Comparison of ENCODE assay signal across 9 cellular contexts in genomic region chr7:25952277-25953057, GRCh38.
DNase-seq lines count a peak whose midpoint lies in the region; TF ChIP-seq lines count a peak whose summit lies in the region.
"Had no signal": no experiment of that assay in that cellular context is flagged by ENCODE, and none has a peak within 500 bp of the region (broad histone marks: within the 10 kb centered on the region; RNA-seq: fewer than 3 reads in every experiment).

No MANE protein-coding gene starts in this region.

- no peak for TF ChIP-seq POLR2A in transverse colon (IDR thresholded peaks at IDR 0.05)

- 79 to 84% methylated on average over 4 to 18 of the region's 18 CpGs for WGBS in transverse colon (ENCODE audit: low coverage in 1 of 2), 2 donors

- CTCF ChIA-PET in activated naive CD4-positive, alpha-beta T cell treated with anti-CD3 and anti-CD28 coated beads, Interleukin-2, amount 10 ng/mL, durations not matched to agents 7 days and 5 days (lab: Charles Lee), result no interaction called here

- no peak for DNase-seq in activated naive CD4-positive, alpha-beta T cell treated with anti-CD3 and anti-CD28 coated beads, Interleukin-2, amount 10 ng/mL, durations not matched to agents 7 days and 5 days
- no peak for DNase-seq in activated naive CD4-positive, alpha-beta T cell treated with anti-CD3 and anti-CD28 coated beads, Interleukin-2, amount 50 U/mL, for 16 hours
- DNase-seq in NCI-H774 (lab: John Stamatoyannopoulos, UW), result peak; percentile 32
- DNase-seq in transverse colon, result no peak
- DNase-seq in superior temporal gyrus (ENCODE audit: extremely low spot score), result no peak
- no peak for DNase-seq in NCI-H524 treated with DMSO at 0.1 percent for 48 hours (lab: John Stamatoyannopoulos, UW)
- DNase-seq in putamen (ENCODE audit: low spot score), result no peak
- DNase-seq: stimulated activated CD4-positive, alpha-beta T cell treated with anti-CD3 and anti-CD28 coated beads, Interleukin-15, amount 100 ng/mL, for 24 hours had no signal

- TF ChIP-seq EP300 in transverse colon (IDR thresholded peaks at IDR 0.05; ENCODE audit: low read depth), result no peak

- H3K27me3 Mint-ChIP-seq in activated naive CD4-positive, alpha-beta T cell treated with anti-CD3 and anti-CD28 coated beads, Interleukin-2, amount 10 ng/mL, durations not matched to agents 7 days and 5 days, result peaks cover 47% of the 10 kb centered on the region

- H3K4me3 ChIP-seq in iPS-18c (ENCODE audit: insufficient read depth, low read depth, low read length), result peak overlapping the region; percentile 12; the same call in 1 of the 2 replicates
- H3K4me3 ChIP-seq in transverse colon, result peak overlapping the region in 1 of 4 donors; percentile 64

- in situ Hi-C loops in transverse colon (cut with MboI; ENCODE audit: low pct_ligation_motif_present in 1 of 4, low pct_unique_long_range_greater_than_20kb in 1 of 4, low sequenced_read_pairs in 3 of 4), result no loop called here

- intact Hi-C loops in transverse colon (cut with DNase I; ENCODE audit: low total_unique reads), result no loop called here

- no peak for TF ChIP-seq CTCF in transverse colon (IDR thresholded peaks at IDR 0.05)

- H3K36me3 ChIP-seq in transverse colon, result no peaks in the 10 kb centered on the region

- peaks cover 9 to 28% (median 18%) of the 10 kb centered on the region in 4 donors for H3K4me1 ChIP-seq in transverse colon

- H3K27ac Mint-ChIP-seq in activated naive CD4-positive, alpha-beta T cell treated with anti-CD3 and anti-CD28 coated beads, Interleukin-2, amount 10 ng/mL, durations not matched to agents 7 days and 5 days, result no peak overlapping the region

- H3K4me1 Mint-ChIP-seq in activated naive CD4-positive, alpha-beta T cell treated with anti-CD3 and anti-CD28 coated beads, Interleukin-2, amount 10 ng/mL, durations not matched to agents 7 days and 5 days, result peaks cover 22% of the 10 kb centered on the region

- peak overlapping the region; percentile 87 to 93 (median 92) for H3K27ac ChIP-seq in transverse colon

- H3K9me3 Mint-ChIP-seq in activated naive CD4-positive, alpha-beta T cell treated with anti-CD3 and anti-CD28 coated beads, Interleukin-2, amount 10 ng/mL, durations not matched to agents 7 days and 5 days, result no peaks in the 10 kb centered on the region

- H3K9me3 ChIP-seq in iPS-18c (ENCODE audit: control insufficient read depth, insufficient read depth, low read length) (no peaks in the 10 kb centered on the region), transverse colon (no peaks in the 10 kb centered on the region)

- H3K27me3 ChIP-seq in transverse colon, result no peaks in the 10 kb centered on the region

- H3K4me3 Mint-ChIP-seq in activated naive CD4-positive, alpha-beta T cell treated with anti-CD3 and anti-CD28 coated beads, Interleukin-2, amount 10 ng/mL, durations not matched to agents 7 days and 5 days, result peak overlapping the region; percentile 45

- peaks cover 5% of the 10 kb centered on the region for H3K36me3 Mint-ChIP-seq in activated naive CD4-positive, alpha-beta T cell treated with anti-CD3 and anti-CD28 coated beads, Interleukin-2, amount 10 ng/mL, durations not matched to agents 7 days and 5 days
